In the genomic region with DNA sequence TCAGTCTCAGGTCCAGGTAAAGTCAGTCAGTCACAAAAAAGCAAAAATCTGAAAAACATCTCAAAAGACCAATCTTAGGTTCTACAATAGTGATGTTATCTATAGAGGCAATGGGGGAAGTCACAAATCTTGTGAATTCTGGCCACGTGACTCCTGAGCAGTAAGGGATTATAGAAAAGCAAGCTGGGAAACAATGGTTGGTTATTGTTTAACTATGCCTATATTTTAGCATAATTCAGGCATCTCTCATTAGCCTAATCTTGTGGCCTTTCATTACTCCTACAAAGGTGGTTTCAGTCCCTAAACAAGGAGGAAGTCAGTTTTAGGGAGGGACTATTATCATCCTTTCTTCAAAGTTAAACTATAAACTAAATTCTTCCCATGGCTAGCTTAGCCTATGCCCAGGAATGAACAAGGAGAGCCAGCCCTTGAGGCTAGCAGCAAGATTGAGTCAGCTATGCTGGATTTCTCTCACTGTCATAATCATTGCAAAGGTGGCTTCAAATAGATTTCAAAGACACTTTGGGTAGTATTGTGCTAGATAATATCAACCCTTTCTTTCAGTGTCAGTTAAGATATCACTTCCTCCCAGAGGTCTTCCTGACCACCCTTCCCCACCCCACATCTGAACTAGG, we compare ENCODE assay signal across 15 cellular contexts.
"Had no signal": no experiment of that assay in that cellular context is flagged by ENCODE, and none has a peak within 500 bp of the region (broad histone marks: within the 10 kb centered on the region; RNA-seq: fewer than 3 reads in every experiment).

No MANE protein-coding gene starts in this region.

- H3K27ac Mint-ChIP-seq: naive thymus-derived CD4-positive, alpha-beta T cell; nephron progenitor cell had no signal

- H3K4me3 Mint-ChIP-seq: naive thymus-derived CD4-positive, alpha-beta T cell; nephron progenitor cell had no signal

- H3K27me3 ChIP-seq: colonic mucosa, gastrocnemius medialis, neutrophil, stomach, transverse colon had no signal

- H3K27ac ChIP-seq: colonic mucosa, gastrocnemius medialis, neutrophil, stomach, thoracic aorta, transverse colon had no signal

- H3K4me1 Mint-ChIP-seq: nephron progenitor cell had no signal

- DNase-seq: colonic mucosa; dermis blood vessel endothelial cell; gastrocnemius medialis; naive thymus-derived CD4-positive, alpha-beta T cell; nephron progenitor cell; posterior cingulate gyrus; stimulated activated CD4-positive, alpha-beta T cell treated with anti-CD3 and anti-CD28 coated beads, Interleukin-2, amount 100 ng/mL, for 24 hours; stimulated activated CD4-positive, alpha-beta T cell treated with anti-CD3 and anti-CD28 coated beads, Interleukin-4, amount 100 ng/mL, for 4 hours; stimulated activated naive CD4-positive, alpha-beta T cell; stomach; substantia nigra; transverse colon had no signal

- H3K4me3 ChIP-seq: colonic mucosa, gastrocnemius medialis, stomach, thoracic aorta, transverse colon had no signal

- H3K9me3 ChIP-seq: colonic mucosa, gastrocnemius medialis had no signal

- H3K36me3 ChIP-seq: colonic mucosa, gastrocnemius medialis, neutrophil, stomach, thoracic aorta, transverse colon had no signal

- ATAC-seq: gastrocnemius medialis; naive thymus-derived CD4-positive, alpha-beta T cell; sciatic nerve had no signal
